ENCODE assay signal across 14 cellular contexts in the genomic region with DNA sequence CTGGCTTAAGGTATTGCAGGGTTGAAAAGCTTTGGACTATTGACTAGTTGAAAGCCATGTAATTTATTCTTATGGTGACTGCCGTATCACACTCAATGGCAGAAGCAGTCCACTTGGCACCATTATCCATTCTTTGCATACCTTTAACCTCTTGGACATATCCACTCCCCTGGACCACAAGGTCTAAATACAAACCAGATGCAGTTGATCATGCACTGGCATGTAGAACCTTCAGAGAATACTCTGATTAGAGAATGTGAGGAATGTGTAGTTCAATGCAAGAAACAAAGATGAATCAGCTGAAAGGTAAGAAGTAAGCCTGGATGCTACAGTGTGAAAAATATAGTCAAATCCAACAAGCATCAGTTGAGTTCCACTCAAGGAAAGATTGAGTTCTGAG.
A peak's percentile ranks its signal among the peaks of the same experiment; 100 is the strongest.
DNase-seq lines count a peak whose midpoint lies in the region; ATAC-seq, FAIRE-seq and TF ChIP-seq lines count a peak whose summit lies in the region.
"Had no signal": no experiment of that assay in that cellular context is flagged by ENCODE, and none has a peak within 500 bp of the region (broad histone marks: within the 10 kb centered on the region; RNA-seq: fewer than 3 reads in every experiment).

No MANE protein-coding gene starts in this region.

- peak overlapping the region; percentile 53 for H2BK5ac ChIP-seq in IMR-90 (ENCODE audit: low read depth, low read length, poor library complexity, severe bottlenecking)

- no peaks in the 10 kb centered on the region for H3K36me3 ChIP-seq in IMR-90 (ENCODE audit: control insufficient read depth, insufficient read depth, low read length)
- H3K36me3 ChIP-seq in brain microvascular endothelial cell (replicated peaks): no peaks in the 10 kb centered on the region
- no peaks in the 10 kb centered on the region for H3K36me3 ChIP-seq in keratinocyte (ENCODE audit: control insufficient read depth in 2 of 2, extremely low read depth in 1 of 2, insufficient read depth in 2 of 2, low read length in 2 of 2)
- H3K36me3 ChIP-seq: heart right ventricle, tibial artery had no signal

- peak overlapping the region; percentile 14; the same call in 1 of the 2 replicates for H4K91ac ChIP-seq in IMR-90 (ENCODE audit: insufficient read depth, low read depth, low read length)

- H3K4me2 ChIP-seq in IMR-90 (ENCODE audit: low read depth, low read length) (peak overlapping the region; percentile 32; the same call in 1 of the 2 replicates), keratinocyte (ENCODE audit: control insufficient read depth, extremely low read depth, insufficient read depth, low read depth, low read length) (peak overlapping the region; percentile 65)
- H3K4me2 ChIP-seq: KMS-11 had no signal

- H3K27me3 ChIP-seq in AG04450 (ENCODE audit: control insufficient read depth, insufficient read depth, low read length) (no peaks in the 10 kb centered on the region), IMR-90 (ENCODE audit: control insufficient read depth, insufficient read depth, low read length) (no peaks in the 10 kb centered on the region), brain microvascular endothelial cell (replicated peaks) (no peaks in the 10 kb centered on the region), keratinocyte (ENCODE audit: control insufficient read depth, extremely low read depth, insufficient read depth, low read length) (no peaks in the 10 kb centered on the region)
- H3K27me3 ChIP-seq: heart right ventricle, tibial artery had no signal

- H3K9me1 ChIP-seq in IMR-90 (ENCODE audit: insufficient read depth, low read length) (no peaks in the 10 kb centered on the region; the same call in none of the 2 replicates), keratinocyte (ENCODE audit: control insufficient read depth, extremely low read depth, insufficient read depth, low read length) (no peaks in the 10 kb centered on the region)

- H3K4me3 ChIP-seq in AG04450 (ENCODE audit: low read depth, low read length) (no peak overlapping the region), IMR-90 (ENCODE audit: insufficient read depth, low read depth, low read length) (no peak overlapping the region), brain microvascular endothelial cell (ENCODE audit: low read depth, low read length) (no peak overlapping the region), keratinocyte (ENCODE audit: control insufficient read depth in 2 of 3, extremely low read depth in 1 of 3, insufficient read depth in 2 of 3, low read depth in 1 of 3, low read length in 3 of 3) (peak overlapping the region in 2 of 3 experiments; percentile 34 to 42)
- H3K4me3 ChIP-seq: coronary artery, heart right ventricle, tibial artery had no signal

- H3K4me1 ChIP-seq in IMR-90 (ENCODE audit: control insufficient read depth, insufficient read depth, low read length): peaks cover 13% of the 10 kb centered on the region
- peaks cover 28% of the 10 kb centered on the region for H3K4me1 ChIP-seq in keratinocyte (ENCODE audit: control insufficient read depth, extremely low read depth, insufficient read depth, low read length)

- intact Hi-C loops in IMR-90 (cut with micrococcal nuclease): loop anchor here (10.0 kb wide), 1 partner anchor 93 kb away; the partner anchor contains the start of gene FRMD5

- H3K23ac ChIP-seq in IMR-90 (ENCODE audit: low read depth, low read length): peak overlapping the region; percentile 54; the same call in 1 of the 2 replicates

- dilution Hi-C loops in IMR-90 (cut with HindIII; ENCODE audit: low sequenced_read_pairs, unreplicated experiment): no loop called here
- dilution Hi-C loops in keratinocyte (cut with MboI; ENCODE audit: extremely low pct_ligation_motif_present, low sequenced_read_pairs): no loop called here

- peak; percentile 43 for ATAC-seq in IMR-90 (ENCODE audit: low read depth)
- no peak for ATAC-seq in GM19463 (IDR thresholded peaks at IDR 0.05; ENCODE audit: unreplicated experiment)
- ATAC-seq in GM18505 (IDR thresholded peaks at IDR 0.05; ENCODE audit: unreplicated experiment): no peak

- H3K9me3 ChIP-seq in AG04450 (ENCODE audit: control insufficient read depth, insufficient read depth, low read length) (no peaks in the 10 kb centered on the region), IMR-90 (ENCODE audit: control insufficient read depth, insufficient read depth, low read length) (no peaks in the 10 kb centered on the region), keratinocyte (ENCODE audit: control insufficient read depth, low read depth, low read length) (no peaks in the 10 kb centered on the region)
- H3K9me3 ChIP-seq: heart right ventricle, tibial artery had no signal

- H3K79me2 ChIP-seq in keratinocyte (ENCODE audit: control insufficient read depth, insufficient read depth, low read length): peaks cover 15% of the 10 kb centered on the region

- peak; percentile 98 for FAIRE-seq in keratinocyte (lab: Jason Lieb, UNC)

- POLR2A ChIA-PET in AG04450 (lab: Yijun Ruan, JAX) (no interaction called here), IMR-90 (lab: Charles Lee; ENCODE audit: unreplicated experiment) (no interaction called here)

- H3K9ac ChIP-seq in IMR-90 (ENCODE audit: low read depth, low read length): no peak overlapping the region
- no peak overlapping the region for H3K9ac ChIP-seq in keratinocyte (ENCODE audit: control insufficient read depth, extremely low read depth, insufficient read depth, low read length)
- H3K9ac ChIP-seq: KMS-11 had no signal

- TF ChIP-seq RAD21 in IMR-90 (IDR thresholded peaks at IDR 0.05; ENCODE audit: low read length): no peak

- no TSS peak for BruUV-seq in IMR-90 (replicated peaks; lab: Mats Ljungman, UMichigan)

- peak; percentile 36 for DNase-seq in AG04450 (ENCODE audit: low read depth, low spot score)
- peak; percentile 52 for DNase-seq in IMR-90
- DNase-seq in brain microvascular endothelial cell: peak; percentile 48
- DNase-seq in keratinocyte (ENCODE audit: low read depth, low spot score): peak; percentile 84
- DNase-seq in anterior cingulate cortex (lab: John Stamatoyannopoulos, UW): no peak
- no peak for DNase-seq in GOT3 (lab: John Stamatoyannopoulos, UW)
- DNase-seq: H9 had no signal

- TF ChIP-seq POLR2A in IMR-90 (IDR thresholded peaks at IDR 0.05; ENCODE audit: low read depth, low read length): no peak
- TF ChIP-seq POLR2A in GM18505 (IDR thresholded peaks at IDR 0.05; ENCODE audit: borderline replicate concordance, extremely low read depth, insufficient read depth, insufficient read length): no peak

- H2BK120ac ChIP-seq in IMR-90 (ENCODE audit: low read depth, low read length): peak overlapping the region; percentile 80

- peak overlapping the region; percentile 82 for H2BK20ac ChIP-seq in IMR-90 (ENCODE audit: low read depth, low read length)

- H3K27ac ChIP-seq in AG04450 (ENCODE audit: low read depth, low read length) (no peak overlapping the region), IMR-90 (ENCODE audit: insufficient read depth, low read length) (peak overlapping the region; percentile 19; the same call in 1 of the 2 replicates), brain microvascular endothelial cell (peak overlapping the region; percentile 96), keratinocyte (ENCODE audit: control insufficient read depth, insufficient read depth, low read length) (peak overlapping the region; percentile 60)
- H3K27ac ChIP-seq: C4-2B, coronary artery, heart right ventricle, KMS-11, tibial artery had no signal

- H2BK15ac ChIP-seq in IMR-90 (ENCODE audit: low read depth, low read length): peak overlapping the region; percentile 20; the same call in 1 of the 3 replicates

- no CpG with 5 or more reads among the region's 1 CpG for WGBS in IMR-90 (ENCODE audit: extremely low coverage in 2 of 2, insufficient read length in 1 of 2), 2 experiments

- peak overlapping the region; percentile 35; the same call in 1 of the 2 replicates for H2AK5ac ChIP-seq in IMR-90 (ENCODE audit: low read depth, low read length)

- H3K56ac ChIP-seq in IMR-90 (ENCODE audit: extremely low read depth, insufficient read depth, low read length): no peak overlapping the region; the same call in 1 of the 2 replicates

- peak overlapping the region; percentile 42; the same call in 1 of the 2 replicates for H3K14ac ChIP-seq in IMR-90 (replicated peaks; ENCODE audit: low read depth, low read length)

- H4K20me1 ChIP-seq in IMR-90 (ENCODE audit: insufficient read depth, low read length) (no peaks in the 10 kb centered on the region; the same call in 1 of the 2 replicates), keratinocyte (ENCODE audit: control insufficient read depth, extremely low read depth, insufficient read depth, low read length) (no peaks in the 10 kb centered on the region)

- peak overlapping the region; percentile 60; the same call in 1 of the 2 replicates for H3K18ac ChIP-seq in IMR-90 (ENCODE audit: low read depth, low read length)

- CTCF ChIA-PET in AG04450 (lab: Charles Lee): no interaction called here
- CTCF ChIA-PET in IMR-90 (lab: Yijun Ruan, JAX): no interaction called here

- TF ChIP-seq CTCF in AG04450 (IDR thresholded peaks at IDR 0.05; ENCODE audit: low read depth, low read length) (no peak), IMR-90 (conservative IDR thresholded peaks at IDR 0.05; ENCODE audit: low read depth, low read length) (no peak), brain microvascular endothelial cell (IDR thresholded peaks at IDR 0.05; ENCODE audit: low read depth, low read length, missing control alignments) (no peak), keratinocyte (optimal IDR thresholded peaks at IDR 0.05 in 1 of 3, IDR thresholded peaks at IDR 0.05 in 1 of 3, conservative IDR thresholded peaks at IDR 0.05 in 1 of 3; ENCODE audit: extremely low read depth in 1 of 3, insufficient read depth in 2 of 3, low read length in 3 of 3) (no peak)

- in situ Hi-C loops in IMR-90 (cut with MboI; ENCODE audit: low sequenced_read_pairs): no loop called here
- in situ Hi-C loops in brain microvascular endothelial cell (cut with HindIII; ENCODE audit: low pct_ligation_motif_present, low sequenced_read_pairs): no loop called here

- peaks cover 0 to 14% of the 10 kb centered on the region in 2 experiments; a peak in 2 of 4 replicates for H3K79me1 ChIP-seq in IMR-90 (ENCODE audit: low read depth in 1 of 2, low read length in 2 of 2)

- H2AFZ ChIP-seq in IMR-90 (replicated peaks; ENCODE audit: low read length, poor library complexity) (no peak overlapping the region), keratinocyte (ENCODE audit: control insufficient read depth, low read length) (no peak overlapping the region)

- no peak overlapping the region for H2AK9ac ChIP-seq in IMR-90 (replicated peaks; ENCODE audit: low read depth, low read length, poor library complexity)

- H4K8ac ChIP-seq in IMR-90 (ENCODE audit: low read depth in 2 of 2, low read length in 2 of 2): peak overlapping the region in 1 of 2 experiments; percentile 52; a peak in 2 of 4 replicates

- peak overlapping the region; percentile 81; the same call in 1 of the 2 replicates for H3K4ac ChIP-seq in IMR-90 (ENCODE audit: low read depth, low read length)

- no peak overlapping the region for H4K5ac ChIP-seq in IMR-90 (ENCODE audit: low read depth, low read length)

TF ChIP-seq in IMR-90, 13 proteins besides CTCF, POLR2A, EP300 and RAD21:
- no peak for TF ChIP-seq RCOR1 (IDR thresholded peaks at IDR 0.05; ENCODE audit: insufficient replicate concordance, low read length)
- TF ChIP-seq MAFK (IDR thresholded peaks at IDR 0.05; ENCODE audit: low read depth, low read length): no peak
- TF ChIP-seq MXI1 (IDR thresholded peaks at IDR 0.05; ENCODE audit: borderline replicate concordance, low read depth, low read length): no peak
- TF ChIP-seq CHD1 (IDR thresholded peaks at IDR 0.05; ENCODE audit: low read depth, low read length): no peak

Comparison
In these comparisons a context has a peak if more than half of its experiments do, and no peak if none do; other contexts are left out.
1. DNase-seq: peak in AG04450 (single experiment), IMR-90 (single experiment), brain microvascular endothelial cell (single experiment) and keratinocyte (single experiment); none in anterior cingulate cortex (0 of 58) and GOT3 (single experiment).
2. H3K4me3 ChIP-seq: peak in keratinocyte (2 of 3); none in AG04450 (single experiment), IMR-90 (single experiment) and brain microvascular endothelial cell (single experiment).